ENCODE assay signal across 9 cellular contexts in genomic region chr4:108830509-108831244, GRCh38.
A peak's percentile ranks its signal among the peaks of the same experiment; 100 is the strongest.
DNase-seq lines count a peak whose midpoint lies in the region; ATAC-seq and TF ChIP-seq lines count a peak whose summit lies in the region.
"Had no signal": no experiment of that assay in that cellular context is flagged by ENCODE, and none has a peak within 500 bp of the region (broad histone marks: within the 10 kb centered on the region; RNA-seq: fewer than 3 reads in every experiment).

No MANE protein-coding gene starts in this region.

- H3K36me3 Mint-ChIP-seq in progenitor cell of endocrine pancreas (ENCODE audit: insufficient read depth): no peaks in the 10 kb centered on the region
- H3K36me3 Mint-ChIP-seq: activated naive CD4-positive, alpha-beta T cell treated with anti-CD3 and anti-CD28 coated beads, Interleukin-2, amount 50 U/mL, for 24 hours had no signal

- no peak for TF ChIP-seq CTCF in progenitor cell of endocrine pancreas (IDR thresholded peaks at IDR 0.05; ENCODE audit: unreplicated experiment)

- peaks cover 32% of the 10 kb centered on the region for H3K27me3 Mint-ChIP-seq in progenitor cell of endocrine pancreas

- H3K4me1 Mint-ChIP-seq in progenitor cell of endocrine pancreas (ENCODE audit: low read depth): peaks cover 7% of the 10 kb centered on the region
- H3K4me1 Mint-ChIP-seq: activated naive CD4-positive, alpha-beta T cell treated with anti-CD3 and anti-CD28 coated beads, Interleukin-2, amount 50 U/mL, for 24 hours had no signal

- no peak overlapping the region for H3K4me3 Mint-ChIP-seq in progenitor cell of endocrine pancreas (ENCODE audit: low read depth)
- H3K4me3 Mint-ChIP-seq: activated naive CD4-positive, alpha-beta T cell treated with anti-CD3 and anti-CD28 coated beads, Interleukin-2, amount 50 U/mL, for 24 hours had no signal

- no peak overlapping the region for H3K27ac Mint-ChIP-seq in progenitor cell of endocrine pancreas
- H3K27ac Mint-ChIP-seq: activated naive CD4-positive, alpha-beta T cell treated with anti-CD3 and anti-CD28 coated beads, Interleukin-2, amount 50 U/mL, for 24 hours had no signal

- peak; percentile 66 for DNase-seq in NCI-H82 treated with DMSO at 0.1 percent for 48 hours (lab: John Stamatoyannopoulos, UW; ENCODE audit: unreplicated experiment)
- DNase-seq in medulla oblongata (ENCODE audit: extremely low spot score): peak; percentile 9
- DNase-seq in SIG-M5 treated with dmso at 0.1 percent for 504 hours (lab: John Stamatoyannopoulos, UW; ENCODE audit: unreplicated experiment): no peak
- DNase-seq in midbrain (lab: John Stamatoyannopoulos, UW): no peak
- no peak for DNase-seq in activated gamma-delta T cell (lab: John Stamatoyannopoulos, UW)
- no peak for DNase-seq in progenitor cell of endocrine pancreas (ENCODE audit: low spot score, unreplicated experiment)

- H3K9me3 Mint-ChIP-seq in progenitor cell of endocrine pancreas (ENCODE audit: low read depth): no peaks in the 10 kb centered on the region
- H3K9me3 Mint-ChIP-seq: activated naive CD4-positive, alpha-beta T cell treated with anti-CD3 and anti-CD28 coated beads, Interleukin-2, amount 50 U/mL, for 24 hours had no signal

- ATAC-seq in GM18858 (IDR thresholded peaks at IDR 0.05; ENCODE audit: unreplicated experiment): peak; percentile 86
- ATAC-seq in HG02981 (IDR thresholded peaks at IDR 0.05; ENCODE audit: unreplicated experiment): peak; percentile 74

Comparison
In these comparisons a context has a peak if more than half of its experiments do, and no peak if none do; other contexts are left out.
1. DNase-seq: peak in NCI-H82 treated with DMSO at 0.1 percent for 48 hours (single experiment) and medulla oblongata (single experiment); none in SIG-M5 treated with dmso at 0.1 percent for 504 hours (single experiment), midbrain (single experiment), activated gamma-delta T cell (single experiment) and progenitor cell of endocrine pancreas (single experiment).